In genomic region chr4:15001825-15002658, GRCh38 we compare ENCODE assay signal across 8 cellular contexts. TPM values are rescaled to one million over a fixed set of nuclear protein-coding genes. Genes with fewer than 3 reads are reported as not detected.
DNase-seq lines count a peak whose midpoint lies in the region; ATAC-seq and TF ChIP-seq lines count a peak whose summit lies in the region.

TSS of gene CPEB2 (plus strand) at chr4:15002481. CDS start at chr4:15002674, 193 bp downstream.

- peak within 1 kb of the TSS; percentile 93 for H3K4me3 Mint-ChIP-seq in stimulated activated naive CD8-positive, alpha-beta T cell treated with anti-CD3 and anti-CD28 coated beads, Interleukin-15, amount 100 ng/mL, for 72 hours

- no peaks in the 10 kb centered on the region for H3K36me3 ChIP-seq in neural cell (ENCODE audit: insufficient read depth, low read length)

- H3K9me3 Mint-ChIP-seq in stimulated activated naive CD8-positive, alpha-beta T cell treated with anti-CD3 and anti-CD28 coated beads, Interleukin-15, amount 100 ng/mL, for 72 hours: no peaks in the 10 kb centered on the region

- H3K27ac Mint-ChIP-seq in stimulated activated naive CD8-positive, alpha-beta T cell treated with anti-CD3 and anti-CD28 coated beads, Interleukin-15, amount 100 ng/mL, for 72 hours: peak within 1 kb of the TSS; percentile 88 to 98

- H3K27ac ChIP-seq in neural cell (ENCODE audit: low read length): peak within 1 kb of the TSS; percentile 96

- H3K4me2 ChIP-seq in neural cell (ENCODE audit: low read length): peak within 1 kb of the TSS; percentile 79

- TF ChIP-seq CTCF in fibroblast of the aortic adventitia (IDR thresholded peaks at IDR 0.05; ENCODE audit: insufficient read depth, low read length) (no peak), neural cell (IDR thresholded peaks at IDR 0.05; ENCODE audit: poor library complexity, severe bottlenecking) (no peak)

- TF ChIP-seq EP300 in neural cell (conservative IDR thresholded peaks at IDR 0.05; ENCODE audit: poor library complexity, severe bottlenecking): peak; percentile 78

- H4K20me1 ChIP-seq in neural cell (ENCODE audit: insufficient read depth): no peaks in the 10 kb centered on the region

- no peaks in the 10 kb centered on the region for H3K27me3 Mint-ChIP-seq in stimulated activated naive CD8-positive, alpha-beta T cell treated with anti-CD3 and anti-CD28 coated beads, Interleukin-15, amount 100 ng/mL, for 72 hours

- H3K4me3 ChIP-seq in fibroblast of the aortic adventitia (ENCODE audit: low read depth, low read length) (peak within 1 kb of the TSS; percentile 92), neural cell (ENCODE audit: low read length) (peak within 1 kb of the TSS; percentile 93)

- peak; percentile 96 for DNase-seq in EH (ENCODE audit: low read depth)
- DNase-seq in KG1 (lab: John Stamatoyannopoulos, UW): peak; percentile 97
- peak; percentile 62 for DNase-seq in SIG-M5 (lab: John Stamatoyannopoulos, UW)
- peak; percentile 88 for DNase-seq in activated gamma-delta T cell (lab: John Stamatoyannopoulos, UW)
- DNase-seq in fibroblast of the aortic adventitia (ENCODE audit: low read depth): peak; percentile 95
- peak; percentile 95 to 96 for DNase-seq in stimulated activated naive CD8-positive, alpha-beta T cell treated with anti-CD3 and anti-CD28 coated beads, Interleukin-15, amount 100 ng/mL, for 72 hours

- H2AFZ ChIP-seq in neural cell (ENCODE audit: low read depth, low read length): peak within 1 kb of the TSS; percentile 82

- peak; percentile 58 for ATAC-seq in GM21737 (IDR thresholded peaks at IDR 0.05; ENCODE audit: unreplicated experiment)
- peak; percentile 80 for ATAC-seq in stimulated activated naive CD8-positive, alpha-beta T cell treated with anti-CD3 and anti-CD28 coated beads, Interleukin-15, amount 100 ng/mL, for 72 hours

- H3K9me3 ChIP-seq in neural cell (ENCODE audit: low read length): no peaks in the 10 kb centered on the region

- peak within 1 kb of the TSS; percentile 96 for H3K9ac ChIP-seq in neural cell (ENCODE audit: low read length)

- no peaks in the 10 kb centered on the region for H3F3A ChIP-seq in neural cell (ENCODE audit: insufficient read depth, low read length, poor library complexity, severe bottlenecking)

- H3K9me2 ChIP-seq in neural cell (ENCODE audit: insufficient read depth, low read length): no peaks in the 10 kb centered on the region

- peaks cover 24% of the 10 kb centered on the region for H3K79me2 ChIP-seq in neural cell (replicated peaks; ENCODE audit: insufficient read depth, low read length)

- H3K4me1 Mint-ChIP-seq in stimulated activated naive CD8-positive, alpha-beta T cell treated with anti-CD3 and anti-CD28 coated beads, Interleukin-15, amount 100 ng/mL, for 72 hours: peaks cover 11% of the 10 kb centered on the region

- TF ChIP-seq RAD21 in neural cell (conservative IDR thresholded peaks at IDR 0.05): peak; percentile 15

- H3K27me3 ChIP-seq in neural cell (ENCODE audit: insufficient read depth, low read depth, low read length): no peaks in the 10 kb centered on the region

TF ChIP-seq in neural cell, 6 proteins besides CTCF, POLR2A, EP300 and RAD21:
- TF ChIP-seq TAF1 (IDR thresholded peaks at IDR 0.05; ENCODE audit: low read depth) (peak; percentile 19), EZH2 (IDR thresholded peaks at IDR 0.05; ENCODE audit: borderline replicate concordance, insufficient read depth, low read length, poor library complexity, severe bottlenecking) (no peak), SMC3 (conservative IDR thresholded peaks at IDR 0.05; ENCODE audit: poor library complexity) (no peak), MXI1 (conservative IDR thresholded peaks at IDR 0.05; ENCODE audit: poor library complexity, severe bottlenecking) (peak; percentile 69), POLR2AphosphoS5 (IDR thresholded peaks at IDR 0.05) (peak; percentile 95), REST (IDR thresholded peaks at IDR 0.05; ENCODE audit: borderline replicate concordance) (peak; percentile 14)

RNA-seq across cellular contexts. Expression of gene CPEB2, which starts in this region (rescaled TPM):
- total RNA-seq in fibroblast of the aortic adventitia (ENCODE audit: low replicate concordance): 16.8 and 45.6 TPM in 2 replicates
- polyA plus RNA-seq in neural cell: 8.6 and 12.4 TPM in 2 replicates
- polyA minus RNA-seq in neural cell: 25.8 and 29.4 TPM in 2 replicates

Comparison
In these comparisons a context has a peak if more than half of its experiments do, and no peak if none do; other contexts are left out.
1. Peak in every context shown above with its lines: DNase-seq, ATAC-seq, H3K4me3 ChIP-seq and H3K27ac ChIP-seq.